ENCODE assay signal across 13 cellular contexts in the genomic region with DNA sequence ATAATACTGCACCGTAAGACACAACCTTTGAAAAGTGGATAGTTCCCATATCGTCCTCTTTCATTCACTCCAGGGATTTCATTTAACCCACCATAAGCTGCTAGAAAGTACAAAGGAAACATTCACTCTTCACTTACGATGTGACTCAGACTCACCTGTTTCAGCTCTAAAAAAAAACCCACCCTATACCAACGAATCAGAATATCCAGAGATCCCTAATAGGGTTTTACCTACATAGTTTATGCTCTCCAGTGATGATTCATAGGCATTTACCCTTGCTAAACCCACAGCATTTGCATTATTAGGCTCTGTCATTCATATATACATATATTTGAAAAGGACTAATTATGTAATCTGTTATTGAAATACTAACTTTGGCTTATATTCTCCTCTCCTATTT.
DNase-seq lines count a peak whose midpoint lies in the region; ATAC-seq and TF ChIP-seq lines count a peak whose summit lies in the region.
"Had no signal": no experiment of that assay in that cellular context is flagged by ENCODE, and none has a peak within 500 bp of the region (broad histone marks: within the 10 kb centered on the region; RNA-seq: fewer than 3 reads in every experiment).

No MANE protein-coding gene starts in this region.

- intact Hi-C loops in head of caudate nucleus (cut with DNase I) = no loop called here

- H3K36me3 Mint-ChIP-seq in central memory CD8-positive, alpha-beta T cell (ENCODE audit: insufficient read depth) = peaks cover 68% of the 10 kb centered on the region

- no peaks in the 10 kb centered on the region for H3K9me3 ChIP-seq in BE2C
- H3K9me3 ChIP-seq: left ventricle myocardium inferior had no signal

- peak; percentile 59 for ATAC-seq in GM18517 (IDR thresholded peaks at IDR 0.05; ENCODE audit: unreplicated experiment)
- peak; percentile 48 for ATAC-seq in GM21390 (IDR thresholded peaks at IDR 0.05; ENCODE audit: unreplicated experiment)
- peak; percentile 55 for ATAC-seq in HG03097 (IDR thresholded peaks at IDR 0.05; ENCODE audit: low FRiP score, unreplicated experiment)
- no peak for ATAC-seq in central memory CD8-positive, alpha-beta T cell (replicated peaks; ENCODE audit: extremely low read depth, poor library complexity, severe bottlenecking)

- H3K27ac Mint-ChIP-seq in central memory CD8-positive, alpha-beta T cell (ENCODE audit: low read depth) = peak overlapping the region; percentile 50

- H3K4me3 ChIP-seq in BE2C (ENCODE audit: low read depth, low read length) = no peak overlapping the region
- H3K4me3 ChIP-seq: coronary artery, left ventricle myocardium inferior had no signal

- no peaks in the 10 kb centered on the region for H3K27me3 Mint-ChIP-seq in central memory CD8-positive, alpha-beta T cell
- H3K27me3 Mint-ChIP-seq: CD8-positive, alpha-beta memory T cell had no signal

- peaks cover 8% of the 10 kb centered on the region for H3K36me3 ChIP-seq in BE2C

- no peak for DNase-seq in central memory CD8-positive, alpha-beta T cell (ENCODE audit: low spot score in 2 of 2)
- DNase-seq in cerebellar cortex (ENCODE audit: low spot score) (no peak), superior temporal gyrus (ENCODE audit: extremely low spot score) (no peak), head of caudate nucleus (no peak), BE2C (no peak)
- DNase-seq: CD8-positive, alpha-beta memory T cell; foreskin fibroblast; left ventricle myocardium inferior; NCI-H2029 had no signal

- H3K4me1 Mint-ChIP-seq in central memory CD8-positive, alpha-beta T cell = no peaks in the 10 kb centered on the region
- H3K4me1 Mint-ChIP-seq: CD8-positive, alpha-beta memory T cell had no signal

- no peaks in the 10 kb centered on the region for H3K4me1 ChIP-seq in BE2C
- H3K4me1 ChIP-seq: left ventricle myocardium inferior had no signal

- H3K27me3 ChIP-seq in BE2C = no peaks in the 10 kb centered on the region

- H3K9me3 Mint-ChIP-seq in central memory CD8-positive, alpha-beta T cell = no peaks in the 10 kb centered on the region
- H3K9me3 Mint-ChIP-seq: CD8-positive, alpha-beta memory T cell had no signal

- H3K4me3 Mint-ChIP-seq in central memory CD8-positive, alpha-beta T cell = no peak overlapping the region
- H3K4me3 Mint-ChIP-seq: CD8-positive, alpha-beta memory T cell had no signal

- no peak for TF ChIP-seq CTCF in BE2C (IDR thresholded peaks at IDR 0.05; ENCODE audit: low read depth, low read length)
